26 cellular contexts compared by ENCODE assay signal in genomic region chr6:144646066-144646800, GRCh38.
A peak's percentile ranks its signal among the peaks of the same experiment; 100 is the strongest.
DNase-seq lines count a peak whose midpoint lies in the region; ATAC-seq and TF ChIP-seq lines count a peak whose summit lies in the region.
"Had no signal": no experiment of that assay in that cellular context is flagged by ENCODE, and none has a peak within 500 bp of the region (broad histone marks: within the 10 kb centered on the region; RNA-seq: fewer than 3 reads in every experiment).

No MANE protein-coding gene starts in this region.

- no peak for TF ChIP-seq CTCF in AG09309 (IDR thresholded peaks at IDR 0.05; ENCODE audit: control insufficient read depth, insufficient read depth, low read depth, low read length, missing control alignments)
- no peak for TF ChIP-seq CTCF in H9 (conservative IDR thresholded peaks at IDR 0.05)
- no peak for TF ChIP-seq CTCF in lower lobe of right lung (IDR thresholded peaks at IDR 0.05)
- no peak for TF ChIP-seq CTCF in heart right ventricle (IDR thresholded peaks at IDR 0.05)

- H2BK120ac ChIP-seq in H9 (ENCODE audit: low read depth, low read length, poor library complexity, severe bottlenecking) = no peak overlapping the region

- H4K8ac ChIP-seq in H9 (replicated peaks; ENCODE audit: insufficient read length, low read depth, low read length) = no peak overlapping the region

- peaks cover 2 to 6% (median 3%) of the 10 kb centered on the region in 3 experiments; a peak in 5 of 7 replicates for H3K36me3 Mint-ChIP-seq in H9 (ENCODE audit: insufficient read depth in 1 of 3, low read depth in 3 of 3)
- H3K36me3 Mint-ChIP-seq: stimulated activated effector memory CD8-positive, alpha-beta T cell treated with anti-CD3 and anti-CD28 coated beads, Interleukin-12 subunit alpha, Interleukin-12 subunit beta, amount 100 ng/mL, for 72 hours had no signal

- H3K79me1 ChIP-seq in H9 (ENCODE audit: insufficient read depth, low read depth, low read length, poor library complexity, severe bottlenecking) = no peaks in the 10 kb centered on the region

- no peak overlapping the region for H2AFZ ChIP-seq in H9 (ENCODE audit: low read length)

- no peak overlapping the region for H4K5ac ChIP-seq in H9 (ENCODE audit: insufficient read length, low read depth, low read length)

- no peak overlapping the region for H3T11ph ChIP-seq in H9 (ENCODE audit: low read length)

- H3K18ac ChIP-seq in H9 (ENCODE audit: insufficient read length, low read depth, low read length) = no peak overlapping the region

- no CpG with 5 or more reads among the region's 5 CpGs for WGBS in H9 (ENCODE audit: extremely low coverage, insufficient read length, low lambda C conversion rate)
- WGBS in heart right ventricle, 2 donors = 88 to 94% methylated on average over 5 of the region's 5 CpGs

- H4K91ac ChIP-seq in H9 (ENCODE audit: insufficient read length, low read depth, low read length) = no peak overlapping the region

- no peak overlapping the region for H3K23ac ChIP-seq in H9 (ENCODE audit: insufficient read length, low read depth, low read length)

- H2BK12ac ChIP-seq in H9 (ENCODE audit: insufficient read length, low read depth, low read length) = no peak overlapping the region

- no peak overlapping the region for H3K14ac ChIP-seq in H9 (ENCODE audit: insufficient read depth, low read length)

- no peak overlapping the region for H2BK15ac ChIP-seq in H9 (ENCODE audit: low read depth, low read length)

- peak overlapping the region; percentile 87 to 99 (median 99); a peak in 6 of 7 replicates for H3K27ac Mint-ChIP-seq in H9
- H3K27ac Mint-ChIP-seq: activated naive CD4-positive, alpha-beta T cell treated with anti-CD3 and anti-CD28 coated beads for 36 hours; stimulated activated effector memory CD8-positive, alpha-beta T cell treated with anti-CD3 and anti-CD28 coated beads, Interleukin-12 subunit alpha, Interleukin-12 subunit beta, amount 100 ng/mL, for 72 hours; T-helper 1 cell treated with Interleukin-12 subunit alpha and Interleukin-12 subunit beta and Interleukin-4 antibody, amounts not matched to agents 30 μg/mL and 1 μg/mL, for 36 hours had no signal

- H3K4me1 Mint-ChIP-seq in H9 = peaks cover 63 to 64% of the 10 kb centered on the region in 2 experiments

- no peaks in the 10 kb centered on the region for H3K79me2 ChIP-seq in H9 (ENCODE audit: insufficient read depth, low read length)

- no peak overlapping the region; a peak in 2 of 5 replicates for H3K4me3 Mint-ChIP-seq in H9
- H3K4me3 Mint-ChIP-seq: activated naive CD4-positive, alpha-beta T cell treated with anti-CD3 and anti-CD28 coated beads for 36 hours; stimulated activated effector memory CD8-positive, alpha-beta T cell treated with anti-CD3 and anti-CD28 coated beads, Interleukin-12 subunit alpha, Interleukin-12 subunit beta, amount 100 ng/mL, for 72 hours; T-helper 1 cell treated with Interleukin-12 subunit alpha and Interleukin-12 subunit beta and Interleukin-4 antibody, amounts not matched to agents 30 μg/mL and 1 μg/mL, for 36 hours had no signal

- H4K20me1 ChIP-seq in H9 (ENCODE audit: control insufficient read depth, insufficient read depth, insufficient read length) = no peaks in the 10 kb centered on the region

- H3K4me2 ChIP-seq in H9 (ENCODE audit: insufficient read depth, insufficient read length, low read length) = no peak overlapping the region
- H3K4me2 ChIP-seq: A549 had no signal

- ATAC-seq in left lobe of liver = no peak
- no peak for ATAC-seq in lower lobe of right lung
- no peak for ATAC-seq in heart right ventricle
- ATAC-seq: A549; stimulated activated effector memory CD8-positive, alpha-beta T cell treated with anti-CD3 and anti-CD28 coated beads, Interleukin-12 subunit alpha, Interleukin-12 subunit beta, amount 100 ng/mL, for 72 hours had no signal

- no peaks in the 10 kb centered on the region; a peak in 1 of 5 replicates for H3K9me3 Mint-ChIP-seq in H9
- H3K9me3 Mint-ChIP-seq: stimulated activated effector memory CD8-positive, alpha-beta T cell treated with anti-CD3 and anti-CD28 coated beads, Interleukin-12 subunit alpha, Interleukin-12 subunit beta, amount 100 ng/mL, for 72 hours; T-helper 1 cell treated with Interleukin-12 subunit alpha and Interleukin-12 subunit beta and Interleukin-4 antibody, amounts not matched to agents 30 μg/mL and 1 μg/mL, for 36 hours had no signal

- H3K4ac ChIP-seq in H9 (ENCODE audit: low read depth, low read length) = no peak overlapping the region

- H2BK20ac ChIP-seq in H9 (ENCODE audit: low read depth, low read length, poor library complexity, severe bottlenecking) = no peak overlapping the region

- H2AK5ac ChIP-seq in H9 (ENCODE audit: insufficient read length, low read length) = no peak overlapping the region

- H3K4me3 ChIP-seq in AG09309 (ENCODE audit: control insufficient read depth, low read depth, low read length) (no peak overlapping the region), adipocyte (ENCODE audit: low read length) (no peak overlapping the region), lower lobe of right lung (no peak overlapping the region), heart right ventricle (no peak overlapping the region)
- H3K4me3 ChIP-seq: A549, spleen, vagina had no signal

- H3K27me3 Mint-ChIP-seq in H9 (ENCODE audit: low read depth) = no peaks in the 10 kb centered on the region

- H3K4me1 ChIP-seq in H9 (ENCODE audit: insufficient read depth, low read length) (peaks cover 7% of the 10 kb centered on the region), adipocyte (ENCODE audit: control insufficient read depth, insufficient read depth, low read length) (peaks cover 14% of the 10 kb centered on the region), lower lobe of right lung (no peaks in the 10 kb centered on the region), heart right ventricle (no peaks in the 10 kb centered on the region)
- H3K4me1 ChIP-seq: vagina had no signal

- no peak overlapping the region for H3K56ac ChIP-seq in H9 (ENCODE audit: insufficient read length, low read depth, low read length)

- H3K36me3 ChIP-seq in adipocyte (ENCODE audit: control insufficient read depth, insufficient read depth, low read length, severe bottlenecking) (no peaks in the 10 kb centered on the region), lower lobe of right lung (no peaks in the 10 kb centered on the region), heart right ventricle (no peaks in the 10 kb centered on the region)
- H3K36me3 ChIP-seq: BE2C, vagina had no signal

- H3K9me3 ChIP-seq in H9 (ENCODE audit: control insufficient read depth, low read depth, low read length) (no peaks in the 10 kb centered on the region), adipocyte (ENCODE audit: control insufficient read depth, low read length) (no peaks in the 10 kb centered on the region), lower lobe of right lung (no peaks in the 10 kb centered on the region), heart right ventricle (no peaks in the 10 kb centered on the region)
- H3K9me3 ChIP-seq: A549, BE2C, spleen, vagina had no signal

- H2BK5ac ChIP-seq in H9 (ENCODE audit: insufficient read length, low read length) = no peak overlapping the region

- no peaks in the 10 kb centered on the region for H3K27me3 ChIP-seq in H9 (ENCODE audit: insufficient read depth, low read length)
- H3K27me3 ChIP-seq in adipocyte (replicated peaks; ENCODE audit: control insufficient read depth, insufficient read depth, low read length) = no peaks in the 10 kb centered on the region
- no peaks in the 10 kb centered on the region for H3K27me3 ChIP-seq in lower lobe of right lung (ENCODE audit: low read depth)
- H3K27me3 ChIP-seq in heart right ventricle = no peaks in the 10 kb centered on the region
- H3K27me3 ChIP-seq: BE2C, spleen, vagina had no signal

- H3K9ac ChIP-seq in H9 (ENCODE audit: extremely low read depth, insufficient read length, low read length) (no peak overlapping the region), adipocyte (ENCODE audit: low read length) (no peak overlapping the region)

- peak overlapping the region; percentile 71 for H3K27ac ChIP-seq in H9 (ENCODE audit: insufficient read length, low read depth, low read length)
- H3K27ac ChIP-seq in lower lobe of right lung = no peak overlapping the region
- no peak overlapping the region for H3K27ac ChIP-seq in heart right ventricle
- H3K27ac ChIP-seq: A549, RWPE1, spleen, vagina had no signal

- no peaks in the 10 kb centered on the region for H3K23me2 ChIP-seq in H9 (ENCODE audit: insufficient read length, low read depth, low read length, poor library complexity, severe bottlenecking)

- intact Hi-C loops in lower lobe of right lung (cut with DNase I) (no loop called here), heart right ventricle (cut with DNase I) (no loop called here)

- DNase-seq in AG09309 (ENCODE audit: low read depth) = peak; percentile 3
- no peak for DNase-seq in H9
- DNase-seq in adipocyte (ENCODE audit: low read depth) = peak; percentile 49
- peak; percentile 37 for DNase-seq in kidney glomerular epithelial cell (lab: John Stamatoyannopoulos, UW)
- no peak for DNase-seq in pons (ENCODE audit: low spot score)
- DNase-seq in left lobe of liver (ENCODE audit: low spot score) = no peak
- no peak for DNase-seq in lower lobe of right lung
- no peak for DNase-seq in heart right ventricle
- DNase-seq: activated CD4-positive, alpha-beta T cell treated with anti-CD3 and anti-CD28 coated beads for 48 hours; activated naive CD4-positive, alpha-beta T cell treated with anti-CD3 and anti-CD28 coated beads for 36 hours; activated T-cell treated with anti-CD3 and anti-CD28 coated beads, Interleukin-2, amount 50 U/mL, for 48 hours; BE2C; Calu3; dermis blood vessel endothelial cell; mammary epithelial cell; NCI-H1048; NCI-H1694 treated with DMSO at 0.1 percent for 48 hours; NCI-H748 treated with DMSO at 0.1 percent for 48 hours; occipital lobe; spleen; stimulated activated CD4-positive, alpha-beta T cell treated with anti-CD3 and anti-CD28 coated beads, Interleukin-2, amount 100 ng/mL, for 48 hours had no signal

Comparison
In these comparisons a context has a peak if more than half of its experiments do, and no peak if none do; other contexts are left out.
1. DNase-seq: peak in AG09309 (single experiment), adipocyte (single experiment) and kidney glomerular epithelial cell (single experiment); none in H9 (single experiment), pons (single experiment), left lobe of liver (single experiment), lower lobe of right lung (single experiment) and heart right ventricle (0 of 2).